In the genomic region with DNA sequence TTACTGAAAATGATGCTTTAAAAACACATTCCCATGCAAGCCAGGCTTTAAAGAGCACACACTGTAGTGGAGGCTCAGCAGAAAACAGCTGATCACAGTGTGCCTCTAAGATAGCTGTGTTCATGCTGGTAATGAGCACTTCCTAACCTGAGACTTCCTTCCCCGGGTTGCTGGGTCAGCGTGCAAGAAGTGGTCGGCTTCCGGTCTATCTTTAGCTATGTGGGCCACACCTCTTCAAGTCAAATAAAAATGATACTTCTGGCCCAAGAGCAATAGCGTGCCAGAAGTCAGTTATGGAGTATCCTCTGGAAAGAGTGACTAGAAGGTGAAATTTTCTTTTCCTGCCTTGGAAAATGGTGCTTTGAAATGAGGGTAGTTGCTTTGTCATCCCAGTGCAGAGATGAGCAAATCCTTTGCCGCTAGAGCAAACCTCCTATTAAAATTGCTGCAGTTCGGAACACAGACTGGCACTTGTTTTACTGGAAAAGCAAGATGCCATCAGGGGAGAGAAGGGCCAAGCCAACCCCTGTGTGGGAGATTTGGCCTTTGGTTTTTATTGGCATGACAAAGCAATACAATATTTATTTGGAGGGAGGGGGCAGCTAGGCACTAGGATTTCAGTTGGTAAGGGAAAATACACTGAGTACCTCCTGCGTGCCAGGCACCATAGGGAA, we compare ENCODE assay signal across 8 cellular contexts.
DNase-seq lines count a peak whose midpoint lies in the region; ATAC-seq and TF ChIP-seq lines count a peak whose summit lies in the region.

No MANE protein-coding gene starts in this region.

- no peak for TF ChIP-seq CTCF in C4-2B (conservative IDR thresholded peaks at IDR 0.05)
- TF ChIP-seq CTCF in nephron progenitor cell (IDR thresholded peaks at IDR 0.05): no peak

- H3K9me3 ChIP-seq in MG63 (no peaks in the 10 kb centered on the region), SJCRH30 (replicated peaks) (no peaks in the 10 kb centered on the region)

- H3K27me3 ChIP-seq in MG63 (no peaks in the 10 kb centered on the region), SJCRH30 (no peaks in the 10 kb centered on the region)

- ATAC-seq in HG03521 (IDR thresholded peaks at IDR 0.05; ENCODE audit: unreplicated experiment): no peak

- peaks cover 61% of the 10 kb centered on the region for H3K36me3 ChIP-seq in MG63
- H3K36me3 ChIP-seq in SJCRH30: peaks cover 34% of the 10 kb centered on the region

- H3K27me3 Mint-ChIP-seq in nephron progenitor cell (ENCODE audit: low read depth, poor library complexity): no peaks in the 10 kb centered on the region

- no peak overlapping the region for H3K4me3 Mint-ChIP-seq in nephron progenitor cell

- H3K36me3 Mint-ChIP-seq in nephron progenitor cell (ENCODE audit: low read depth): peaks cover 37% of the 10 kb centered on the region

- H3K4me1 ChIP-seq in SJCRH30: 0 out of 2 replicates have a peak, but pooled peaks cover 3% of the 10 kb centered on the region

- H3K27ac Mint-ChIP-seq in nephron progenitor cell: peak overlapping the region; percentile 38

- H3K4me3 ChIP-seq in MG63 (no peak overlapping the region), SJCRH30 (no peak overlapping the region)

- H3K27ac ChIP-seq in C4-2B (peak overlapping the region; percentile 99), SJCRH30 (no peak overlapping the region)

- peaks cover 50% of the 10 kb centered on the region for H3K4me1 Mint-ChIP-seq in nephron progenitor cell

- no peaks in the 10 kb centered on the region for H3K9me3 Mint-ChIP-seq in nephron progenitor cell

- peak; percentile 71 for DNase-seq in MG63
- DNase-seq in dermis microvascular lymphatic vessel endothelial cell (ENCODE audit: low read depth in 2 of 2): peak; percentile 22 to 82
- DNase-seq in nephron progenitor cell: no peak
- no peak for DNase-seq in activated CD4-positive, CD25-positive, alpha-beta regulatory T cell (lab: John Stamatoyannopoulos, UW)
- DNase-seq in SJCRH30: no peak
- DNase-seq in NCI-H524 treated with DMSO at 0.1 percent for 48 hours (lab: John Stamatoyannopoulos, UW): no peak

Comparison
In these comparisons a context has a peak if more than half of its experiments do, and no peak if none do; other contexts are left out.
1. DNase-seq: peak in MG63 (single experiment) and dermis microvascular lymphatic vessel endothelial cell (2 of 2); none in nephron progenitor cell (single experiment), activated CD4-positive, CD25-positive, alpha-beta regulatory T cell (0 of 4), SJCRH30 (0 of 2) and NCI-H524 treated with DMSO at 0.1 percent for 48 hours (single experiment).